Comparison of ENCODE assay signal across 31 cellular contexts in genomic region chr18:63460414-63460813, GRCh38. TPM values are rescaled to one million over a fixed set of nuclear protein-coding genes. Genes with fewer than 3 reads are reported as not detected.
DNase-seq lines count a peak whose midpoint lies in the region; ATAC-seq, FAIRE-seq and TF ChIP-seq lines count a peak whose summit lies in the region.
"Had no signal": no experiment of that assay in that cellular context is flagged by ENCODE, and none has a peak within 500 bp of the region (broad histone marks: within the 10 kb centered on the region; RNA-seq: fewer than 3 reads in every experiment).

No MANE protein-coding gene starts in this region.

- no peaks in the 10 kb centered on the region for H3K79me2 ChIP-seq in HepG2 (ENCODE audit: insufficient read depth, low read length)

- H4K20me1 ChIP-seq in HepG2 (ENCODE audit: insufficient read depth, low read length): no peaks in the 10 kb centered on the region
- H4K20me1 ChIP-seq: BLaER1 had no signal

- POLR2A ChIA-PET in HepG2 (lab: Yijun Ruan, JAX): no interaction called here

- WGBS in liver: 27% methylated on average over 1 of the region's 1 CpG
- 0% methylated on average over 1 of the region's 1 CpG for WGBS in HepG2 (ENCODE audit: low lambda C conversion rate)
- WGBS in small intestine, 3 donors: 78 to 93% (median 79%) methylated on average over 1 of the region's 1 CpG

- TF ChIP-seq POLR2A in HepG2 (IDR thresholded peaks at IDR 0.05; ENCODE audit: insufficient read depth in 1 of 2, low read depth in 2 of 2, low read length in 2 of 2): no peak

- H3K9ac ChIP-seq in liver (ENCODE audit: low read depth in 1 of 2, low read length in 2 of 2) (no peak overlapping the region), HepG2 (ENCODE audit: insufficient read depth, low read depth, low read length) (no peak overlapping the region)
- H3K9ac ChIP-seq: BLaER1 had no signal

- H3K4me3 ChIP-seq in liver (ENCODE audit: low read depth in 1 of 3, low read length in 3 of 3) (no peak overlapping the region), HepG2 (replicated peaks in 1 of 3; ENCODE audit: insufficient read depth in 1 of 3, low read depth in 2 of 3, low read length in 3 of 3) (no peak overlapping the region), LNCaP clone FGC (ENCODE audit: low read depth, low read length) (no peak overlapping the region), small intestine (ENCODE audit: low read depth in 1 of 2, low read length in 2 of 2) (no peak overlapping the region)
- H3K4me3 ChIP-seq: BLaER1 had no signal

- intact Hi-C loops in HepG2 (cut with micrococcal nuclease; ENCODE audit: unreplicated experiment): no loop called here

- no peaks in the 10 kb centered on the region for H3K9me3 ChIP-seq in liver (ENCODE audit: control insufficient read depth in 4 of 4, low read length in 3 of 4)
- no peaks in the 10 kb centered on the region for H3K9me3 ChIP-seq in HepG2 (ENCODE audit: low read length)
- H3K9me3 ChIP-seq in small intestine (ENCODE audit: control insufficient read depth, low read depth): no peaks in the 10 kb centered on the region
- H3K9me3 ChIP-seq: BE2C, BLaER1 had no signal

- ATAC-seq in HepG2: no peak
- peak; percentile 66 for ATAC-seq in left lobe of liver
- ATAC-seq in HG03565 (IDR thresholded peaks at IDR 0.05; ENCODE audit: unreplicated experiment): no peak

- TF ChIP-seq RAD21 in liver (IDR thresholded peaks at IDR 0.05) (no peak), HepG2 (CRISPR knock-in tag; IDR thresholded peaks at IDR 0.05) (no peak)

- H3K27ac ChIP-seq in liver (ENCODE audit: low read depth in 1 of 2, low read length in 2 of 2) (no peak overlapping the region), HepG2 (ENCODE audit: extremely low read length, insufficient read depth, low read length) (no peak overlapping the region), small intestine (ENCODE audit: low read depth in 1 of 2, low read length in 1 of 2) (no peak overlapping the region)
- H3K27ac ChIP-seq: BLaER1 had no signal

- H3K36me3 ChIP-seq in liver (ENCODE audit: control insufficient read depth in 4 of 4, insufficient read depth in 3 of 4, low read depth in 1 of 4, low read length in 3 of 4) (no peaks in the 10 kb centered on the region), HepG2 (replicated peaks in 1 of 2; ENCODE audit: control insufficient read depth in 1 of 2, insufficient read depth in 2 of 2, low read length in 2 of 2) (no peaks in the 10 kb centered on the region), small intestine (ENCODE audit: control insufficient read depth in 2 of 2, insufficient read depth in 2 of 2, low read length in 2 of 2) (no peaks in the 10 kb centered on the region)
- H3K36me3 ChIP-seq: BE2C, BLaER1 had no signal

- DNase-seq in HepG2 (ENCODE audit: low spot score) (no peak), LNCaP clone FGC (ENCODE audit: low read depth) (peak; percentile 27), left lobe of liver (ENCODE audit: low spot score) (no peak), small intestine (no peak), NAMALWA (ENCODE audit: low spot score) (no peak)
- no peak for DNase-seq in central memory CD4-positive, alpha-beta T cell
- DNase-seq: 8988T; ACHN; BE2C; C1 segment of cervical spinal cord; CD4-positive, alpha-beta memory T cell; CD4-positive, CD25-positive, alpha-beta regulatory T cell; CD8-positive, alpha-beta memory T cell; COR-L47; DMS 273 treated with DMSO at 0.1 percent for 48 hours; DMS153; DMS53; DMS79; DND-41; EL; GF-D8 had no signal

- FAIRE-seq in HepG2 (lab: Jason Lieb, UNC): no peak
- FAIRE-seq in small intestine (lab: Jason Lieb, UNC): peak; percentile 10
- FAIRE-seq: A204.1, GM12891, GM19239 had no signal

- no peaks in the 10 kb centered on the region for H3K27me3 ChIP-seq in liver (ENCODE audit: control insufficient read depth in 4 of 4, insufficient read depth in 4 of 4, low read length in 3 of 4)
- H3K27me3 ChIP-seq in HepG2 (ENCODE audit: control insufficient read depth in 1 of 2, insufficient read depth in 2 of 2, low read length in 2 of 2): no peaks in the 10 kb centered on the region
- no peaks in the 10 kb centered on the region for H3K27me3 ChIP-seq in small intestine (ENCODE audit: control insufficient read depth in 2 of 2, insufficient read depth in 2 of 2, low read length in 2 of 2)
- H3K27me3 ChIP-seq: BE2C, BLaER1 had no signal

- no TSS peak for BruUV-seq in HepG2 (replicated peaks; lab: Mats Ljungman, UMichigan)

- TF ChIP-seq EP300 in HepG2 (IDR thresholded peaks at IDR 0.05; ENCODE audit: low read depth in 2 of 2, low read length in 2 of 2): no peak
- no peak for TF ChIP-seq EP300 in HepG2 (CRISPR knock-in tag; IDR thresholded peaks at IDR 0.05; ENCODE audit: borderline replicate concordance)

- in situ Hi-C loops in HepG2 (cut with HindIII; ENCODE audit: extremely low pct_ligation_motif_present, low pct_unique_long_range_greater_than_20kb): no loop called here

- TF ChIP-seq CTCF in liver (IDR thresholded peaks at IDR 0.05; ENCODE audit: low read depth, low read length, missing input control) (no peak), HepG2 (CRISPR knock-in tag; IDR thresholded peaks at IDR 0.05) (no peak), LNCaP clone FGC (IDR thresholded peaks at IDR 0.05; ENCODE audit: control insufficient read depth, extremely low read depth, insufficient read depth) (no peak)

- peaks cover 0 to 3% (median 1%) of the 10 kb centered on the region in 4 donors for H3K4me1 ChIP-seq in liver (ENCODE audit: control insufficient read depth in 4 of 4, insufficient read depth in 4 of 4, low read length in 3 of 4)
- no peaks in the 10 kb centered on the region for H3K4me1 ChIP-seq in HepG2 (ENCODE audit: insufficient read depth, low read length)
- H3K4me1 ChIP-seq in small intestine (ENCODE audit: control insufficient read depth in 2 of 2, insufficient read depth in 1 of 2, low read depth in 1 of 2, low read length in 1 of 2): peaks cover 0 to 4% of the 10 kb centered on the region in 2 donors
- H3K4me1 ChIP-seq: BE2C, BLaER1 had no signal

- H2AFZ ChIP-seq in HepG2 (ENCODE audit: low read length): no peak overlapping the region

- CTCF ChIA-PET in HepG2 (lab: Yijun Ruan, JAX; ENCODE audit: low intra/inter-chr PET ratio, low total read pairs): no interaction called here

- H3K4me2 ChIP-seq in HepG2 (ENCODE audit: low read depth, low read length): no peak overlapping the region
- H3K4me2 ChIP-seq: BLaER1 had no signal

TF ChIP-seq in liver, 16 proteins besides CTCF, POLR2A, EP300 and RAD21 (continues in another document):
- TF ChIP-seq NR2F2 (IDR thresholded peaks at IDR 0.05): no peak

RNA-seq across cellular contexts. Expression of gene SERPINB5, which starts 16.3 kb away (rescaled TPM):
- total RNA-seq in liver (not detected), HepG2 (2016; rRNA removed; fragmentation: Illumina TruSeq; extraction: Trizol) (not detected in 2 replicates), left lobe of liver (not detected)
- polyA plus RNA-seq in liver (under 1 TPM in 1 of 2 donors, not detected in 1; 0.05 TPM), HepG2 (2011; rRNA removed) (not detected in 2 replicates), small intestine (10 to 100 TPM in 2 of 3 donors, 1 to 10 TPM in 1; 3.5 to 13.2 (median 10.1) TPM)
- not detected in 2 replicates for total RNA-seq in HepG2 (2016; cell fraction: cytosol; rRNA removed; fragmentation: Illumina TruSeq; extraction: Trizol; ENCODE audit: low read depth)
- not detected in 2 replicates for total RNA-seq in HepG2 (2016; cell fraction: insoluble cytoplasmic fraction; rRNA removed; fragmentation: Illumina TruSeq; extraction: Trizol)
- total RNA-seq in HepG2 (2016; cell fraction: membrane; rRNA removed; fragmentation: Illumina TruSeq; extraction: Trizol): not detected in 2 replicates
- total RNA-seq in HepG2 (2016; cell fraction: nucleus; rRNA removed; fragmentation: Illumina TruSeq; extraction: Trizol): not detected in 2 replicates
- not detected in 2 replicates for polyA plus RNA-seq in HepG2 (2011; cell fraction: cytosol; rRNA removed)
- not detected in 2 replicates for polyA plus RNA-seq in HepG2 (2011; cell fraction: nucleus; rRNA removed)
- not detected in 2 replicates for polyA plus RNA-seq in HepG2 (2012)
- not detected in 2 replicates for polyA plus RNA-seq in HepG2 (2016; cell fraction: cytosol; fragmentation: Illumina TruSeq; extraction: Trizol; ENCODE audit: low read depth)
- polyA plus RNA-seq in HepG2 (2016; cell fraction: insoluble cytoplasmic fraction; fragmentation: Illumina TruSeq; extraction: Trizol; ENCODE audit: low read depth): not detected in 2 replicates
- polyA plus RNA-seq in HepG2 (2016; cell fraction: membrane; fragmentation: Illumina TruSeq; extraction: Trizol; ENCODE audit: low read depth): not detected in 2 replicates
- polyA plus RNA-seq in HepG2 (2016; cell fraction: nucleus; fragmentation: Illumina TruSeq; extraction: Trizol; ENCODE audit: insufficient read depth, low read depth): not detected in 2 replicates
- polyA minus RNA-seq in HepG2 (2011; rRNA and poly(A)+ RNA removed; ENCODE audit: low replicate concordance): 133 TPM in 1 of 2 replicates, not detected in the other
- polyA minus RNA-seq in HepG2 (2011; cell fraction: cytosol; rRNA and poly(A)+ RNA removed): not detected in 2 replicates
- polyA minus RNA-seq in HepG2 (2011; cell fraction: nucleus; rRNA and poly(A)+ RNA removed): not detected in 2 replicates
- total RNA-seq: CD4-positive, alpha-beta memory T cell; CD4-positive, CD25-positive, alpha-beta regulatory T cell; CD8-positive, alpha-beta memory T cell; Daoy; G401 had no signal
- polyA plus RNA-seq: AG04450; CD14-positive monocyte; CD4-positive, alpha-beta memory T cell; CD4-positive, CD25-positive, alpha-beta regulatory T cell; CD8-positive, alpha-beta memory T cell had no signal

RNA-seq across cellular contexts. Expression of gene VPS4B, which starts 38.1 kb away (rescaled TPM):
- 10 to 100 TPM; 18.6 to 20.6 TPM for total RNA-seq in liver
- 10 to 100 TPM; 12.2 to 17.7 TPM for polyA plus RNA-seq in liver
- total RNA-seq in HepG2 (2016; rRNA removed; fragmentation: Illumina TruSeq; extraction: Trizol): 25.9 and 38.3 TPM in 2 replicates
- 2.2 TPM in 2 replicates for total RNA-seq in HepG2 (2016; cell fraction: cytosol; rRNA removed; fragmentation: Illumina TruSeq; extraction: Trizol; ENCODE audit: low read depth)
- 28.6 and 39.0 TPM in 2 replicates for total RNA-seq in HepG2 (2016; cell fraction: insoluble cytoplasmic fraction; rRNA removed; fragmentation: Illumina TruSeq; extraction: Trizol)
- 7.0 and 9.1 TPM in 2 replicates for total RNA-seq in HepG2 (2016; cell fraction: membrane; rRNA removed; fragmentation: Illumina TruSeq; extraction: Trizol)
- total RNA-seq in HepG2 (2016; cell fraction: nucleus; rRNA removed; fragmentation: Illumina TruSeq; extraction: Trizol): 17.0 and 25.2 TPM in 2 replicates
- polyA plus RNA-seq in HepG2 (2011; rRNA removed): 11.7 and 12.8 TPM in 2 replicates
- 7.0 and 9.7 TPM in 2 replicates for polyA plus RNA-seq in HepG2 (2011; cell fraction: cytosol; rRNA removed)
- polyA plus RNA-seq in HepG2 (2011; cell fraction: nucleus; rRNA removed): 3.3 and 4.4 TPM in 2 replicates
- 20.2 and 20.4 TPM in 2 replicates for polyA plus RNA-seq in HepG2 (2012)
- polyA plus RNA-seq in HepG2 (2016; cell fraction: cytosol; fragmentation: Illumina TruSeq; extraction: Trizol; ENCODE audit: low read depth): 0.92 and 1.0 TPM in 2 replicates
- 29.8 and 30.0 TPM in 2 replicates for polyA plus RNA-seq in HepG2 (2016; cell fraction: insoluble cytoplasmic fraction; fragmentation: Illumina TruSeq; extraction: Trizol; ENCODE audit: low read depth)
- polyA plus RNA-seq in HepG2 (2016; cell fraction: membrane; fragmentation: Illumina TruSeq; extraction: Trizol; ENCODE audit: low read depth): 3.6 and 3.7 TPM in 2 replicates
- 15.7 and 17.2 TPM in 2 replicates for polyA plus RNA-seq in HepG2 (2016; cell fraction: nucleus; fragmentation: Illumina TruSeq; extraction: Trizol; ENCODE audit: insufficient read depth, low read depth)
- 30.2 and 30.7 TPM in 2 replicates for polyA minus RNA-seq in HepG2 (2011; rRNA and poly(A)+ RNA removed; ENCODE audit: low replicate concordance)
- 12.1 and 16.9 TPM in 2 replicates for polyA minus RNA-seq in HepG2 (2011; cell fraction: cytosol; rRNA and poly(A)+ RNA removed)
- 27.9 and 33.8 TPM in 2 replicates for polyA minus RNA-seq in HepG2 (2011; cell fraction: nucleus; rRNA and poly(A)+ RNA removed)
- total RNA-seq in left lobe of liver: 24.7 TPM
- 10 to 100 TPM; 27.2 to 34.6 (median 32.9) TPM for polyA plus RNA-seq in small intestine
